Comparison of ENCODE assay signal across 19 cellular contexts in the genomic region with DNA sequence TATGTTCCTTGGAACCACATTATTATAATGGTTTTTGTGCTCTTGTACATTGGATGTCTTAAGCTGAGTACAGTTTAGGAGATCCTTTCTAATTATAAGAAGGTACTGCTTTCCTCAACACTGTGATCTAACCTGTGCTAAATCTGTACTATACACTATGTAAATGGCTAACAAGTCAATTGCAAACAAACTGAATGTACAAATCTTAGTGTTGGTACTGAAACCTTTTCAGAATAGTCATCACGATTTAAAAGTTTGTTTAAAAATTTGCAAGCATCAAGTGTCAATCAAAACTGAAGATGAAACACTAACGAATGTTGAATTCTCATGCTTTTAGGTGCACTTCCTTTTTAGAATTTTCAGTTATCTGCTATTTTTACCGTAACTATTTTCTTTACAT.
"Had no signal": no experiment of that assay in that cellular context is flagged by ENCODE, and none has a peak within 500 bp of the region (broad histone marks: within the 10 kb centered on the region; RNA-seq: fewer than 3 reads in every experiment).

No MANE protein-coding gene starts in this region.

- H3K4me3 ChIP-seq: adrenal gland, esophagus muscularis mucosa, gastroesophageal sphincter, heart left ventricle, lung, spleen, tibial nerve had no signal

- DNase-seq: activated CD4-positive, alpha-beta T cell treated with anti-CD3 and anti-CD28 coated beads for 1 hour; activated CD8-positive, alpha-beta memory T cell treated with anti-CD3 and anti-CD28 coated beads for 24 hours; activated gamma-delta T cell treated with Interleukin-2 at 50 U/mL for 16 hours; adrenal gland; cerebellar nuclear complex; effector CD8-positive, alpha-beta T cell; heart left ventricle; kidney; posterior cingulate gyrus; spleen; stimulated activated naive B cell treated with anti-CD40 and anti-IgM and Interleukin-4, amounts not matched to agents 10 μg/mL and 1 μg/mL and 100 μg/mL, for 72 hours; substantia nigra; WERI-Rb-1 had no signal

- ATAC-seq: activated naive CD4-positive, alpha-beta T cell treated with anti-CD3 and anti-CD28 coated beads, Interleukin-2, amount 50 U/mL, for 72 hours; gastroesophageal sphincter; heart left ventricle; left lobe of liver had no signal

- H3K4me1 ChIP-seq: adrenal gland, esophagus muscularis mucosa, gastroesophageal sphincter, heart left ventricle, spleen, tibial nerve had no signal

- H3K9me3 ChIP-seq: esophagus muscularis mucosa, gastroesophageal sphincter, heart left ventricle, spleen, tibial nerve had no signal

- H3K27me3 ChIP-seq: adrenal gland, esophagus muscularis mucosa, gastroesophageal sphincter, heart left ventricle, spleen, tibial nerve had no signal

- H3K36me3 ChIP-seq: adrenal gland, esophagus muscularis mucosa, gastroesophageal sphincter, heart left ventricle, spleen, tibial nerve, WERI-Rb-1 had no signal

- H3K27ac ChIP-seq: adrenal gland, esophagus muscularis mucosa, gastroesophageal sphincter, heart left ventricle, spleen, tibial nerve, WERI-Rb-1 had no signal
